In the genomic region with DNA sequence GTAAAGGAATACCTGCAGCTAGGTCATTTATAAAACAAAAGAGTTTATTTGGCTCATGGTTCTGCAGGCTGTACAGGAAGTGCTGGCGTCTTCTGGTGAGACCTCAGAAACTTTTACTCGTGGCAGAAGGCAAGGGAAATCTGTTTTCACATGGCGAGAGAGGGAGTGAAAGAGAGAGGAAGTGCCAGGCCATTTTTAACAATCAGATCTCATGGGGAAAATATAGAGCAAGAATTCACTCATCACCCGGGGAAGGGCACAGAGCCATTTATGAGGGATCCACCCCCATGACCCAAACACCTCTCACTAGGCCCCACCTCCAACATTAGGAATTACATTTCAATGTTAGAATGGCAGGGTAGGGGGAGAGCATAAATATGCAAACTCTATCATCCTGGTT, we compare ENCODE assay signal across 27 cellular contexts.
"Had no signal": no experiment of that assay in that cellular context is flagged by ENCODE, and none has a peak within 500 bp of the region (broad histone marks: within the 10 kb centered on the region; RNA-seq: fewer than 3 reads in every experiment).

No MANE protein-coding gene starts in this region.

- ATAC-seq: effector memory CD8-positive, alpha-beta T cell; esophagus mucosa; gastrocnemius medialis; left colon; left lobe of liver; lower lobe of right lung; mucosa of descending colon had no signal

- H3K4me3 ChIP-seq: colonic mucosa, esophagus squamous epithelium, gastrocnemius medialis, hepatocyte, left ventricle myocardium inferior, lower lobe of right lung, mucosa of descending colon had no signal

- H3K4me1 ChIP-seq: colonic mucosa, esophagus squamous epithelium, gastrocnemius medialis, left ventricle myocardium inferior, lower lobe of right lung had no signal

- H3K27me3 ChIP-seq: colonic mucosa, esophagus squamous epithelium, gastrocnemius medialis, hepatocyte had no signal

- H3K4me2 ChIP-seq: hepatocyte had no signal

- H2AFZ ChIP-seq: hepatocyte had no signal

- H3K4me1 Mint-ChIP-seq: endodermal cell, immature natural killer cell, mesothelial cell of epicardium had no signal

- H3K79me2 ChIP-seq: hepatocyte had no signal

- H3K36me3 Mint-ChIP-seq: mesothelial cell of epicardium had no signal

- H3K27me3 Mint-ChIP-seq: dendritic cell treated with granulocyte-macrophage colony-stimulating factor and Interleukin-4, amounts not matched to agents 40 ng/mL and 50 ng/mL, for 4 days; effector memory CD8-positive, alpha-beta T cell had no signal

- H3K36me3 ChIP-seq: colonic mucosa, esophagus squamous epithelium, gastrocnemius medialis, left ventricle myocardium inferior, lower lobe of right lung had no signal

- H3K9me3 Mint-ChIP-seq: endodermal cell had no signal

- H3K9me3 ChIP-seq: colonic mucosa, gastrocnemius medialis, left ventricle myocardium inferior, lower lobe of right lung had no signal

- DNase-seq: colonic mucosa; cortex of kidney; effector CD8-positive, alpha-beta T cell; effector memory CD8-positive, alpha-beta T cell; endodermal cell; erythroblast; esophagus squamous epithelium; foreskin fibroblast; foreskin melanocyte; gastrocnemius medialis; glutamatergic neuron; head of caudate nucleus; hypothalamus; immature natural killer cell; islet precursor cell; kidney glomerular epithelial cell; left colon; left ventricle myocardium inferior; lower lobe of right lung; mesenchymal stem cell; mucosa of descending colon had no signal

- H3K27ac Mint-ChIP-seq: dendritic cell treated with granulocyte-macrophage colony-stimulating factor and Interleukin-4, amounts not matched to agents 40 ng/mL and 50 ng/mL, for 4 days; effector memory CD8-positive, alpha-beta T cell; endodermal cell; immature natural killer cell; mesothelial cell of epicardium had no signal

- H3K27ac ChIP-seq: colonic mucosa, epithelial cell of prostate, esophagus squamous epithelium, gastrocnemius medialis, hepatocyte, left ventricle myocardium inferior, lower lobe of right lung had no signal

- H3K4me3 Mint-ChIP-seq: dendritic cell treated with granulocyte-macrophage colony-stimulating factor and Interleukin-4, amounts not matched to agents 40 ng/mL and 50 ng/mL, for 4 days; effector memory CD8-positive, alpha-beta T cell; endodermal cell; immature natural killer cell; mesothelial cell of epicardium had no signal
